8 cellular contexts compared by ENCODE assay signal in genomic region chr13:30307194-30307965, GRCh38. TPM values are rescaled to one million over a fixed set of nuclear protein-coding genes. Genes with fewer than 3 reads are reported as not detected.
DNase-seq lines count a peak whose midpoint lies in the region; ATAC-seq and TF ChIP-seq lines count a peak whose summit lies in the region.

TSS of gene KATNAL1 (minus strand) at chr13:30307551. CDS start at chr13:30283777, 23,774 bp downstream.

- no peak for TF ChIP-seq CTCF in GM13977 (IDR thresholded peaks at IDR 0.05; ENCODE audit: extremely low read depth, insufficient read depth, missing control alignments)

- peak within 1 kb of the TSS; percentile 72 for H3K27ac Mint-ChIP-seq in T-helper 17 cell

- in situ Hi-C loops in GM13977 (cut with MboI; ENCODE audit: low pct_unique_long_range_greater_than_20kb, low sequenced_read_pairs, unreplicated experiment): no loop called here

- ATAC-seq in HG02678 (IDR thresholded peaks at IDR 0.05; ENCODE audit: unreplicated experiment): peak; percentile 62
- peak; percentile 66 for ATAC-seq in T-helper 17 cell

- peaks cover 18% of the 10 kb centered on the region for H3K4me1 Mint-ChIP-seq in T-helper 17 cell

- H3K9me3 ChIP-seq in T-helper 17 cell (ENCODE audit: control insufficient read depth, low read length, poor library complexity, severe bottlenecking): no peaks in the 10 kb centered on the region

- H3K36me3 Mint-ChIP-seq in T-helper 17 cell (ENCODE audit: low read depth): no peaks in the 10 kb centered on the region

- H3K4me3 Mint-ChIP-seq in T-helper 17 cell: peak within 1 kb of the TSS; percentile 89

- DNase-seq in GM13977 (ENCODE audit: low spot score): peak; percentile 84
- peak; percentile 75 for DNase-seq in NCI-H128 (lab: John Stamatoyannopoulos, UW; ENCODE audit: unreplicated experiment)
- peak; percentile 51 to 78 (median 74) for DNase-seq in T-helper 17 cell
- DNase-seq in anterior cingulate cortex (lab: John Stamatoyannopoulos, UW): peak; percentile 9 to 96 (median 86)
- peak; percentile 74 for DNase-seq in hepatic stellate cell (ENCODE audit: low spot score)
- DNase-seq in renal cortical epithelial cell (ENCODE audit: low read depth): no peak
- DNase-seq in OCI-M2 (lab: John Stamatoyannopoulos, UW; ENCODE audit: unreplicated experiment): no peak

- no peaks in the 10 kb centered on the region for H3K27me3 Mint-ChIP-seq in T-helper 17 cell

RNA-seq across cellular contexts. Expression of gene KATNAL1, which starts in this region (rescaled TPM):
- total RNA-seq in T-helper 17 cell (10 to 100 TPM; 10.6 to 11.8 TPM), renal cortical epithelial cell (21.5 and 36.3 TPM in 2 replicates)

Comparison
In these comparisons a context has a peak if more than half of its experiments do, and no peak if none do; other contexts are left out.
1. DNase-seq: peak in GM13977 (single experiment), NCI-H128 (single experiment), T-helper 17 cell (3 of 3), anterior cingulate cortex (58 of 58) and hepatic stellate cell (single experiment); none in renal cortical epithelial cell (single experiment) and OCI-M2 (single experiment).